In the genomic region with DNA sequence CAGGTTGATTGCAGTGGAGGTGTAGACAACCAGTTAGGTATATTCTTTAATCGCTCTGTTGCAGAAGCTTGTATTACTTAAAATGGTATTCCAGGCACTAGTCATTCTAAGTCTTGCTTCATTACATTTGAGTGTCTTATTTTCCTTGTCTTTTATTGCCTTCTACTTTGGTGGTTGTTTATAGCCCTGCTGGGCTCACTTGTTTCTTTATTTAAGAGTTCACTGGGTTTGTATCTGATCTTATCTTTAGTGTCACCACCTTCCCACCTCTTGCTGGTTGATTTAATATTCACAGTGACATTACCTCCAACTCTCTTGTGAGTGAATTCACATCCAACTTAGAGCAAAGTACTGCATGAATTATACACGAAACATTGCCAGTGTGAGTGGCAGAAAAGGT, we compare ENCODE assay signal across 11 cellular contexts.
A peak's percentile ranks its signal among the peaks of the same experiment; 100 is the strongest.
DNase-seq lines count a peak whose midpoint lies in the region; TF ChIP-seq lines count a peak whose summit lies in the region.
"Had no signal": no experiment of that assay in that cellular context is flagged by ENCODE, and none has a peak within 500 bp of the region (broad histone marks: within the 10 kb centered on the region; RNA-seq: fewer than 3 reads in every experiment).

No MANE protein-coding gene starts in this region.

- DNase-seq in EH (ENCODE audit: low read depth) (peak; percentile 4), HEK293T (ENCODE audit: extremely low spot score) (peak; percentile 13), renal cortical epithelial cell (ENCODE audit: low read depth) (peak; percentile 15), left ventricle myocardium inferior (no peak), NCI-H1105 treated with DMSO at 0.1 percent for 48 hours (lab: John Stamatoyannopoulos, UW) (no peak), EL (no peak)
- DNase-seq: C1 segment of cervical spinal cord; CD4-positive, alpha-beta memory T cell; DMS153 had no signal

- no peaks in the 10 kb centered on the region for H3K4me1 ChIP-seq in left ventricle myocardium inferior

- H3K36me3 ChIP-seq in left ventricle myocardium inferior: no peaks in the 10 kb centered on the region

- H3K27ac ChIP-seq in VCaP (peak overlapping the region; percentile 57), left ventricle myocardium inferior (replicated peaks) (no peak overlapping the region)

- POLR2A ChIA-PET in HEK293T (lab: Yijun Ruan, JAX): no interaction called here

- intact Hi-C loops in left ventricle myocardium inferior (cut with micrococcal nuclease): no loop called here

- no peaks in the 10 kb centered on the region for H3K27me3 ChIP-seq in left ventricle myocardium inferior (ENCODE audit: low read depth)

- H3K4me3 ChIP-seq in left ventricle myocardium inferior: no peak overlapping the region
- H3K4me3 ChIP-seq: GM12878 had no signal

- CTCF ChIA-PET in HEK293T (lab: Yijun Ruan, JAX): no interaction called here

- no peaks in the 10 kb centered on the region for H3K9me3 ChIP-seq in left ventricle myocardium inferior (replicated peaks)

- TF ChIP-seq CTCF in VCaP (conservative IDR thresholded peaks at IDR 0.05): no peak
- no peak for TF ChIP-seq CTCF in left ventricle myocardium inferior (IDR thresholded peaks at IDR 0.05; ENCODE audit: borderline replicate concordance)

TF ChIP-seq in HEK293T, 16 proteins besides CTCF, POLR2A, EP300 and RAD21:
- no peak for TF ChIP-seq SUZ12 (IDR thresholded peaks at IDR 0.05)
- peak; percentile 93 for TF ChIP-seq CTBP1 (IDR thresholded peaks at IDR 0.05; ENCODE audit: borderline replicate concordance)
- TF ChIP-seq, protein P1, sequence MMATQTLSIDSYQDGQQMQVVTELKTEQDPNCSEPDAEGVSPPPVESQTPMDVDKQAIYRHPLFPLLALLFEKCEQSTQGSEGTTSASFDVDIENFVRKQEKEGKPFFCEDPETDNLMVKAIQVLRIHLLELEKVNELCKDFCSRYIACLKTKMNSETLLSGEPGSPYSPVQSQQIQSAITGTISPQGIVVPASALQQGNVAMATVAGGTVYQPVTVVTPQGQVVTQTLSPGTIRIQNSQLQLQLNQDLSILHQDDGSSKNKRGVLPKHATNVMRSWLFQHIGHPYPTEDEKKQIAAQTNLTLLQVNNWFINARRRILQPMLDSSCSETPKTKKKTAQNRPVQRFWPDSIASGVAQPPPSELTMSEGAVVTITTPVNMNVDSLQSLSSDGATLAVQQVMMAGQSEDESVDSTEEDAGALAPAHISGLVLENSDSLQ (IDR thresholded peaks at IDR 0.05): peak; percentile 85

Comparison
In these comparisons a context has a peak if more than half of its experiments do, and no peak if none do; other contexts are left out.
1. DNase-seq: peak in EH (single experiment), HEK293T (single experiment) and renal cortical epithelial cell (single experiment); none in left ventricle myocardium inferior (single experiment), NCI-H1105 treated with DMSO at 0.1 percent for 48 hours (single experiment) and EL (single experiment).